In the genomic region with DNA sequence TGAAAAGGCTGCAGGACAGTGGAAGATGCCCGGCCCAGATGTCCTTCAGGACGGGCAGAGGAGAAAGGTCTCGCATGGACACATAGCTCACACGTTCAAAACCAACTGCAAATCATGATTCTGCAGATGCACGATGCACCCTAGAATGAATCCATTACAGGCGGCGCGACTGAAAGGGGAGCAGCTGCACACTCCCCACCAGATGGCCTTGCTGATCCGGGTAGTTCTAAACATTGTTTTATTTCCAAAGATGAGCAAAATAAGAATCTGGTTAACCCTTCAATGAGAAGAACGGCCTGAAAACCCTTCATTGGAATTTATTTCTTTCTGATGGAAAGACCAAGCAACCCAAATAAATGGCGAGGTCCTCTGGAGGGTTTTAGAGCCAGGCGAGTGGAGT, we compare ENCODE assay signal across 19 cellular contexts.
"Had no signal": no experiment of that assay in that cellular context is flagged by ENCODE, and none has a peak within 500 bp of the region (broad histone marks: within the 10 kb centered on the region; RNA-seq: fewer than 3 reads in every experiment).

No MANE protein-coding gene starts in this region.

- H3K36me3 ChIP-seq: esophagus squamous epithelium, sigmoid colon, stomach, thoracic aorta, transverse colon had no signal

- H3K4me3 Mint-ChIP-seq: central memory CD8-positive, alpha-beta T cell; naive thymus-derived CD4-positive, alpha-beta T cell; stimulated activated naive B cell treated with anti-CD40 and anti-IgM and Interleukin-4, amounts not matched to agents 10 μg/mL and 1 μg/mL and 100 μg/mL, for 72 hours had no signal

- H3K9me3 Mint-ChIP-seq: central memory CD8-positive, alpha-beta T cell; naive thymus-derived CD4-positive, alpha-beta T cell; stimulated activated naive B cell treated with anti-CD40 and anti-IgM and Interleukin-4, amounts not matched to agents 10 μg/mL and 1 μg/mL and 100 μg/mL, for 72 hours had no signal

- H3K79me2 ChIP-seq: parathyroid adenoma had no signal

- H3K4me1 Mint-ChIP-seq: central memory CD8-positive, alpha-beta T cell had no signal

- H3K27ac Mint-ChIP-seq: naive thymus-derived CD4-positive, alpha-beta T cell; stimulated activated naive B cell treated with anti-CD40 and anti-IgM and Interleukin-4, amounts not matched to agents 10 μg/mL and 1 μg/mL and 100 μg/mL, for 72 hours had no signal

- H3K9me3 ChIP-seq: esophagus squamous epithelium, sigmoid colon, stomach, thoracic aorta, transverse colon had no signal

- H2AFZ ChIP-seq: parathyroid adenoma had no signal

- H3K4me3 ChIP-seq: esophagus squamous epithelium, sigmoid colon, skin epidermis, stomach, thoracic aorta, transverse colon had no signal

- H3K4me1 ChIP-seq: parathyroid adenoma had no signal

- H3K36me3 Mint-ChIP-seq: naive thymus-derived CD4-positive, alpha-beta T cell; stimulated activated naive B cell treated with anti-CD40 and anti-IgM and Interleukin-4, amounts not matched to agents 10 μg/mL and 1 μg/mL and 100 μg/mL, for 72 hours had no signal

- H3K9ac ChIP-seq: parathyroid adenoma had no signal

- H3K27me3 Mint-ChIP-seq: stimulated activated naive B cell treated with anti-CD40 and anti-IgM and Interleukin-4, amounts not matched to agents 10 μg/mL and 1 μg/mL and 100 μg/mL, for 72 hours had no signal

- ATAC-seq: foreskin keratinocyte; left colon; naive thymus-derived CD4-positive, alpha-beta T cell; stimulated activated naive B cell treated with anti-CD40 and anti-IgM and Interleukin-4, amounts not matched to agents 10 μg/mL and 1 μg/mL and 100 μg/mL, for 72 hours had no signal

- DNase-seq: effector memory CD4-positive, alpha-beta T cell; esophagus squamous epithelium; foreskin keratinocyte; head of caudate nucleus; left colon; mesendoderm; naive thymus-derived CD4-positive, alpha-beta T cell; occipital lobe; sigmoid colon; stimulated activated CD4-positive, alpha-beta T cell treated with anti-CD3 and anti-CD28 coated beads, Interleukin-2, amount 100 ng/mL, for 24 hours; stimulated activated CD4-positive, alpha-beta T cell treated with anti-CD3 and anti-CD28 coated beads, Interleukin-4, amount 100 ng/mL, for 4 hours; stimulated activated naive B cell treated with anti-CD40 and anti-IgM and Interleukin-4, amounts not matched to agents 10 μg/mL and 1 μg/mL and 100 μg/mL, for 72 hours; stomach; substantia nigra; transverse colon had no signal

- H3K27ac ChIP-seq: esophagus squamous epithelium, foreskin keratinocyte, parathyroid adenoma, sigmoid colon, skin epidermis, stomach, thoracic aorta, transverse colon had no signal

- H3K27me3 ChIP-seq: esophagus squamous epithelium, foreskin keratinocyte, sigmoid colon, stomach, transverse colon had no signal
